Comparison of ENCODE assay signal across 1 cellular context in the genomic region with DNA sequence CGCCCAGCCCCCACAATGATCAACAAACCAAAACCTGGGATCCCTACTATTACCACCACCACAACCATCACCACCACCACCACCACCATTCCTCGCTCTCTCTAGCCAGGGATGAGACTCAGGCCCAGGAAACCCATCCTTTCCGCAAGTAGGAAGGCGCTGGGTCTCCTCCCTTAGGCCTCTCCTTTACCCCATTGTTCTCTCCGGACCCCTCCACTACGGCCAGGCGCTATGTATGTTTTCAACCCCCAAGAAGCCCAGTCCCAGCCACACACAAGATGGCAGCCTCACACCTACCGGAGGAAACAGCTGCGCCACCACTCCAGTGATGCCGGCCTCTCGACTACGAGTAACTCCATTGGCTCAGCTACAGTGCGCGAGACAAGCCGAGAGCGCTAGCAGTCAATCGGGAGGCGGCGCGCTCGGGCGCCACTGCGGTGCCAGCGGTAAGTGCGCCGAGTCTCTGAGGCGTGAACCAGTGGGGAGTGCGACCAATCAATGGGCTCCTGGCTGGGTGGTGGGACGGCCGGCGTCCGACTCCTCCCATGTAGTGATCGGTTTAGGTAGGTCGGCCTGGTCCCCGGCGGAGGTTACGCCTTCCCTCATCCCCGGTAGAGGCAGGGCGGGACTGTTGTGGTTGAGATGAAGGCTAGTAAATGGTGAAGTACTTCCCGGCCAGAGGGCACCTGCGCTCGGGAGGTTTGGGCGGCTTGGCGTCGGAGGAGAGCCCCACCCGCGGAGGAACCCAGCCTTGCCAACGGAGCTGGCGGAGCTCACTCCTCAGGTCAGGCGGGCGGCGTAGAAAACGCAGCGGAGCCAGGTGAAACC.
A peak's percentile ranks its signal among the peaks of the same experiment; 100 is the strongest.
TF ChIP-seq lines count a peak whose summit lies in the region.

A gene (minus strand): TSS at position 376 of the 828 bp plus-strand sequence. CDS start 61,154 bp downstream, outside the sequence.
A gene with protein sequence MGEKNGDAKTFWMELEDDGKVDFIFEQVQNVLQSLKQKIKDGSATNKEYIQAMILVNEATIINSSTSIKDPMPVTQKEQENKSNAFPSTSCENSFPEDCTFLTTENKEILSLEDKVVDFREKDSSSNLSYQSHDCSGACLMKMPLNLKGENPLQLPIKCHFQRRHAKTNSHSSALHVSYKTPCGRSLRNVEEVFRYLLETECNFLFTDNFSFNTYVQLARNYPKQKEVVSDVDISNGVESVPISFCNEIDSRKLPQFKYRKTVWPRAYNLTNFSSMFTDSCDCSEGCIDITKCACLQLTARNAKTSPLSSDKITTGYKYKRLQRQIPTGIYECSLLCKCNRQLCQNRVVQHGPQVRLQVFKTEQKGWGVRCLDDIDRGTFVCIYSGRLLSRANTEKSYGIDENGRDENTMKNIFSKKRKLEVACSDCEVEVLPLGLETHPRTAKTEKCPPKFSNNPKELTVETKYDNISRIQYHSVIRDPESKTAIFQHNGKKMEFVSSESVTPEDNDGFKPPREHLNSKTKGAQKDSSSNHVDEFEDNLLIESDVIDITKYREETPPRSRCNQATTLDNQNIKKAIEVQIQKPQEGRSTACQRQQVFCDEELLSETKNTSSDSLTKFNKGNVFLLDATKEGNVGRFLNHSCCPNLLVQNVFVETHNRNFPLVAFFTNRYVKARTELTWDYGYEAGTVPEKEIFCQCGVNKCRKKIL (plus strand): TSS at position 586 of the 828 bp plus-strand sequence. CDS start 7,620 bp downstream, outside the sequence.

TF ChIP-seq in HepG2, 621 proteins besides CTCF, POLR2A, EP300 and RAD21 (continued from another document and continues in another):
- TF ChIP-seq KMT2B (CRISPR knock-in tag; IDR thresholded peaks at IDR 0.05), result peak; percentile 94
- TF ChIP-seq ZSCAN31 (CRISPR knock-in tag; IDR thresholded peaks at IDR 0.05; ENCODE audit: low read depth), result peak; percentile 56; the same call in 1 of the 2 replicates
- peak; percentile 62; the same call in 1 of the 2 replicates for TF ChIP-seq IRF2 (CRISPR knock-in tag; IDR thresholded peaks at IDR 0.05)
- peak; percentile 59; the same call in 1 of the 2 replicates for TF ChIP-seq ZNF788 (CRISPR knock-in tag; IDR thresholded peaks at IDR 0.05; ENCODE audit: borderline replicate concordance)
- peak; percentile 25 for TF ChIP-seq GATAD2A (CRISPR knock-in tag; IDR thresholded peaks at IDR 0.05)
- peak; percentile 44; the same call in 1 of the 2 replicates for TF ChIP-seq ZFP36L1 (CRISPR knock-in tag; IDR thresholded peaks at IDR 0.05)
- TF ChIP-seq MTA1 (CRISPR knock-in tag; IDR thresholded peaks at IDR 0.05; ENCODE audit: borderline replicate concordance), result peak; percentile 48; the same call in 1 of the 2 replicates
- peak; percentile 89 for TF ChIP-seq ZNF670 (CRISPR knock-in tag; IDR thresholded peaks at IDR 0.05; ENCODE audit: borderline replicate concordance)
- TF ChIP-seq ZNF737 (CRISPR knock-in tag; IDR thresholded peaks at IDR 0.05; ENCODE audit: borderline replicate concordance), result no peak
- no peak for TF ChIP-seq TBL1XR1 (IDR thresholded peaks at IDR 0.05; ENCODE audit: borderline replicate concordance, low read length, partially characterized antibody)
- peak; percentile 90 for TF ChIP-seq ZNF619 (CRISPR knock-in tag; IDR thresholded peaks at IDR 0.05)
- TF ChIP-seq ZNF782 (CRISPR knock-in tag; IDR thresholded peaks at IDR 0.05; ENCODE audit: borderline replicate concordance), result peak; percentile 26; the same call in 1 of the 2 replicates
- TF ChIP-seq, protein P1, sequence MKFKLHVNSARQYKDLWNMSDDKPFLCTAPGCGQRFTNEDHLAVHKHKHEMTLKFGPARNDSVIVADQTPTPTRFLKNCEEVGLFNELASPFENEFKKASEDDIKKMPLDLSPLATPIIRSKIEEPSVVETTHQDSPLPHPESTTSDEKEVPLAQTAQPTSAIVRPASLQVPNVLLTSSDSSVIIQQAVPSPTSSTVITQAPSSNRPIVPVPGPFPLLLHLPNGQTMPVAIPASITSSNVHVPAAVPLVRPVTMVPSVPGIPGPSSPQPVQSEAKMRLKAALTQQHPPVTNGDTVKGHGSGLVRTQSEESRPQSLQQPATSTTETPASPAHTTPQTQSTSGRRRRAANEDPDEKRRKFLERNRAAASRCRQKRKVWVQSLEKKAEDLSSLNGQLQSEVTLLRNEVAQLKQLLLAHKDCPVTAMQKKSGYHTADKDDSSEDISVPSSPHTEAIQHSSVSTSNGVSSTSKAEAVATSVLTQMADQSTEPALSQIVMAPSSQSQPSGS (CRISPR knock-in tag; IDR thresholded peaks at IDR 0.05), result peak; percentile 13
- no peak for TF ChIP-seq TSC22D2 (CRISPR knock-in tag; IDR thresholded peaks at IDR 0.05; ENCODE audit: borderline replicate concordance)
- TF ChIP-seq, protein P2, sequence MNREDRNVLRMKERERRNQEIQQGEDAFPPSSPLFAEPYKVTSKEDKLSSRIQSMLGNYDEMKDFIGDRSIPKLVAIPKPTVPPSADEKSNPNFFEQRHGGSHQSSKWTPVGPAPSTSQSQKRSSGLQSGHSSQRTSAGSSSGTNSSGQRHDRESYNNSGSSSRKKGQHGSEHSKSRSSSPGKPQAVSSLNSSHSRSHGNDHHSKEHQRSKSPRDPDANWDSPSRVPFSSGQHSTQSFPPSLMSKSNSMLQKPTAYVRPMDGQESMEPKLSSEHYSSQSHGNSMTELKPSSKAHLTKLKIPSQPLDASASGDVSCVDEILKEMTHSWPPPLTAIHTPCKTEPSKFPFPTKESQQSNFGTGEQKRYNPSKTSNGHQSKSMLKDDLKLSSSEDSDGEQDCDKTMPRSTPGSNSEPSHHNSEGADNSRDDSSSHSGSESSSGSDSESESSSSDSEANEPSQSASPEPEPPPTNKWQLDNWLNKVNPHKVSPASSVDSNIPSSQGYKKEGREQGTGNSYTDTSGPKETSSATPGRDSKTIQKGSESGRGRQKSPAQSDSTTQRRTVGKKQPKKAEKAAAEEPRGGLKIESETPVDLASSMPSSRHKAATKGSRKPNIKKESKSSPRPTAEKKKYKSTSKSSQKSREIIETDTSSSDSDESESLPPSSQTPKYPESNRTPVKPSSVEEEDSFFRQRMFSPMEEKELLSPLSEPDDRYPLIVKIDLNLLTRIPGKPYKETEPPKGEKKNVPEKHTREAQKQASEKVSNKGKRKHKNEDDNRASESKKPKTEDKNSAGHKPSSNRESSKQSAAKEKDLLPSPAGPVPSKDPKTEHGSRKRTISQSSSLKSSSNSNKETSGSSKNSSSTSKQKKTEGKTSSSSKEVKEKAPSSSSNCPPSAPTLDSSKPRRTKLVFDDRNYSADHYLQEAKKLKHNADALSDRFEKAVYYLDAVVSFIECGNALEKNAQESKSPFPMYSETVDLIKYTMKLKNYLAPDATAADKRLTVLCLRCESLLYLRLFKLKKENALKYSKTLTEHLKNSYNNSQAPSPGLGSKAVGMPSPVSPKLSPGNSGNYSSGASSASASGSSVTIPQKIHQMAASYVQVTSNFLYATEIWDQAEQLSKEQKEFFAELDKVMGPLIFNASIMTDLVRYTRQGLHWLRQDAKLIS (CRISPR knock-in tag; IDR thresholded peaks at IDR 0.05), result no peak
- TF ChIP-seq MED1 (CRISPR knock-in tag; IDR thresholded peaks at IDR 0.05), result peak; percentile 53
- peak; percentile 56; the same call in 1 of the 2 replicates for TF ChIP-seq SP5 (CRISPR knock-in tag; IDR thresholded peaks at IDR 0.05; ENCODE audit: borderline replicate concordance, low read depth)
- TF ChIP-seq PCBP1 (IDR thresholded peaks at IDR 0.05; ENCODE audit: borderline replicate concordance, low read depth, low read length), result 0 out of 2 replicates have a peak, but pooled peaks have one; percentile 30
- peak; percentile 57; the same call in 1 of the 2 replicates for TF ChIP-seq NRL (CRISPR knock-in tag; IDR thresholded peaks at IDR 0.05; ENCODE audit: borderline replicate concordance)
- TF ChIP-seq ZFP82 (CRISPR knock-in tag; IDR thresholded peaks at IDR 0.05; ENCODE audit: borderline replicate concordance), result peak; percentile 85; the same call in 1 of the 2 replicates
- no peak for TF ChIP-seq ATF7-NPFF (CRISPR knock-in tag; IDR thresholded peaks at IDR 0.05; ENCODE audit: low read depth)
- TF ChIP-seq GATAD1 (CRISPR knock-in tag; IDR thresholded peaks at IDR 0.05), result peak; percentile 88
- 0 out of 2 replicates have a peak, but pooled peaks have one; percentile 71 for TF ChIP-seq GZF1 (CRISPR knock-in tag; IDR thresholded peaks at IDR 0.05)
- TF ChIP-seq CENPX (CRISPR knock-in tag; IDR thresholded peaks at IDR 0.05), result no peak
- TF ChIP-seq ZNF350 (CRISPR knock-in tag; IDR thresholded peaks at IDR 0.05; ENCODE audit: borderline replicate concordance, low read depth), result peak; percentile 83; the same call in 1 of the 2 replicates
- TF ChIP-seq POLR2G (IDR thresholded peaks at IDR 0.05; ENCODE audit: low read depth, low read length), result peak; percentile 81
- no peak for TF ChIP-seq ZNF615 (CRISPR knock-in tag; IDR thresholded peaks at IDR 0.05; ENCODE audit: borderline replicate concordance)
- peak; percentile 68 for TF ChIP-seq CREB1 (IDR thresholded peaks at IDR 0.05)
- TF ChIP-seq CREB1 (CRISPR knock-in tag; IDR thresholded peaks at IDR 0.05), result peak; percentile 92
- TF ChIP-seq ZNF138 (CRISPR knock-in tag; IDR thresholded peaks at IDR 0.05; ENCODE audit: low read depth), result 0 out of 2 replicates have a peak, but pooled peaks have one; percentile 19
- TF ChIP-seq NR2C2 (CRISPR knock-in tag; IDR thresholded peaks at IDR 0.05; ENCODE audit: borderline replicate concordance), result peak; percentile 99
- TF ChIP-seq MAFF (IDR thresholded peaks at IDR 0.05; ENCODE audit: low read depth, low read length), result 0 out of 2 replicates have a peak, but pooled peaks have one; percentile 10
- peak; percentile 84 for TF ChIP-seq SP4 (CRISPR knock-in tag; IDR thresholded peaks at IDR 0.05)
- peak; percentile 81 for TF ChIP-seq ZNF510 (CRISPR knock-in tag; IDR thresholded peaks at IDR 0.05; ENCODE audit: low read depth)
- TF ChIP-seq, protein P3, sequence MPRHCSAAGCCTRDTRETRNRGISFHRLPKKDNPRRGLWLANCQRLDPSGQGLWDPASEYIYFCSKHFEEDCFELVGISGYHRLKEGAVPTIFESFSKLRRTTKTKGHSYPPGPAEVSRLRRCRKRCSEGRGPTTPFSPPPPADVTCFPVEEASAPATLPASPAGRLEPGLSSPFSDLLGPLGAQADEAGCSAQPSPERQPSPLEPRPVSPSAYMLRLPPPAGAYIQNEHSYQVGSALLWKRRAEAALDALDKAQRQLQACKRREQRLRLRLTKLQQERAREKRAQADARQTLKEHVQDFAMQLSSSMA (CRISPR knock-in tag; IDR thresholded peaks at IDR 0.05), result peak; percentile 100
- no peak for TF ChIP-seq ELF4 (CRISPR knock-in tag; IDR thresholded peaks at IDR 0.05; ENCODE audit: borderline replicate concordance)
- TF ChIP-seq, protein P4, sequence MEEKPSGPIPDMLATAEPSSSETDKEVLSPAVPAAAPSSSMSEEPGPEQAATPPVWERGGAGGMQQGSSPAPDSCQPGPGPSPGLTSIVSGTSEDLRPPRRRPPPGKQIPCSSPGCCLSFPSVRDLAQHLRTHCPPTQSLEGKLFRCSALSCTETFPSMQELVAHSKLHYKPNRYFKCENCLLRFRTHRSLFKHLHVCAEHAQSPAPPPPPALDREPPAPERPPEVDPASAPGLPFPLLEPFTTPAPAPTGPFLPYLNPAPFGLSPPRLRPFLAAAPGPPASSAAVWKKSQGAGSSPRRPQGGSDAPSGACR (CRISPR knock-in tag; IDR thresholded peaks at IDR 0.05), result 0 out of 2 replicates have a peak, but pooled peaks have one; percentile 13
- TF ChIP-seq ZNF430 (CRISPR knock-in tag; IDR thresholded peaks at IDR 0.05), result no peak
- TF ChIP-seq, protein P5, sequence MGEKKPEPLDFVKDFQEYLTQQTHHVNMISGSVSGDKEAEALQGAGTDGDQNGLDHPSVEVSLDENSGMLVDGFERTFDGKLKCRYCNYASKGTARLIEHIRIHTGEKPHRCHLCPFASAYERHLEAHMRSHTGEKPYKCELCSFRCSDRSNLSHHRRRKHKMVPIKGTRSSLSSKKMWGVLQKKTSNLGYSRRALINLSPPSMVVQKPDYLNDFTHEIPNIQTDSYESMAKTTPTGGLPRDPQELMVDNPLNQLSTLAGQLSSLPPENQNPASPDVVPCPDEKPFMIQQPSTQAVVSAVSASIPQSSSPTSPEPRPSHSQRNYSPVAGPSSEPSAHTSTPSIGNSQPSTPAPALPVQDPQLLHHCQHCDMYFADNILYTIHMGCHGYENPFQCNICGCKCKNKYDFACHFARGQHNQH (CRISPR knock-in tag; IDR thresholded peaks at IDR 0.05), result peak; percentile 56; the same call in 1 of the 2 replicates
- peak; percentile 73 for TF ChIP-seq SRSF1 (optimal IDR thresholded peaks at IDR 0.05; ENCODE audit: low read depth, low read length)
- peak; percentile 19; the same call in 1 of the 2 replicates for TF ChIP-seq ZNF225 (CRISPR knock-in tag; IDR thresholded peaks at IDR 0.05)
- TF ChIP-seq, protein P6, sequence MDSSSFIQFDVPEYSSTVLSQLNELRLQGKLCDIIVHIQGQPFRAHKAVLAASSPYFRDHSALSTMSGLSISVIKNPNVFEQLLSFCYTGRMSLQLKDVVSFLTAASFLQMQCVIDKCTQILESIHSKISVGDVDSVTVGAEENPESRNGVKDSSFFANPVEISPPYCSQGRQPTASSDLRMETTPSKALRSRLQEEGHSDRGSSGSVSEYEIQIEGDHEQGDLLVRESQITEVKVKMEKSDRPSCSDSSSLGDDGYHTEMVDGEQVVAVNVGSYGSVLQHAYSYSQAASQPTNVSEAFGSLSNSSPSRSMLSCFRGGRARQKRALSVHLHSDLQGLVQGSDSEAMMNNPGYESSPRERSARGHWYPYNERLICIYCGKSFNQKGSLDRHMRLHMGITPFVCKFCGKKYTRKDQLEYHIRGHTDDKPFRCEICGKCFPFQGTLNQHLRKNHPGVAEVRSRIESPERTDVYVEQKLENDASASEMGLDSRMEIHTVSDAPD (CRISPR knock-in tag; IDR thresholded peaks at IDR 0.05), result peak; percentile 72; the same call in 1 of the 2 replicates
- TF ChIP-seq, protein P7, sequence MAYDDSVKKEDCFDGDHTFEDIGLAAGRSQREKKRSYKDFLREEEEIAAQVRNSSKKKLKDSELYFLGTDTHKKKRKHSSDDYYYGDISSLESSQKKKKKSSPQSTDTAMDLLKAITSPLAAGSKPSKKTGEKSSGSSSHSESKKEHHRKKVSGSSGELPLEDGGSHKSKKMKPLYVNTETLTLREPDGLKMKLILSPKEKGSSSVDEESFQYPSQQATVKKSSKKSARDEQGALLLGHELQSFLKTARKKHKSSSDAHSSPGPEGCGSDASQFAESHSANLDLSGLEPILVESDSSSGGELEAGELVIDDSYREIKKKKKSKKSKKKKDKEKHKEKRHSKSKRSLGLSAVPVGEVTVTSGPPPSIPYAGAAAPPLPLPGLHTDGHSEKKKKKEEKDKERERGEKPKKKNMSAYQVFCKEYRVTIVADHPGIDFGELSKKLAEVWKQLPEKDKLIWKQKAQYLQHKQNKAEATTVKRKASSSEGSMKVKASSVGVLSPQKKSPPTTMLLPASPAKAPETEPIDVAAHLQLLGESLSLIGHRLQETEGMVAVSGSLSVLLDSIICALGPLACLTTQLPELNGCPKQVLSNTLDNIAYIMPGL (CRISPR knock-in tag; IDR thresholded peaks at IDR 0.05; ENCODE audit: borderline replicate concordance in 1 of 2, low read depth in 1 of 2), result peak; percentile 73 to 79
